ENCODE assay signal across 8 cellular contexts in the genomic region with DNA sequence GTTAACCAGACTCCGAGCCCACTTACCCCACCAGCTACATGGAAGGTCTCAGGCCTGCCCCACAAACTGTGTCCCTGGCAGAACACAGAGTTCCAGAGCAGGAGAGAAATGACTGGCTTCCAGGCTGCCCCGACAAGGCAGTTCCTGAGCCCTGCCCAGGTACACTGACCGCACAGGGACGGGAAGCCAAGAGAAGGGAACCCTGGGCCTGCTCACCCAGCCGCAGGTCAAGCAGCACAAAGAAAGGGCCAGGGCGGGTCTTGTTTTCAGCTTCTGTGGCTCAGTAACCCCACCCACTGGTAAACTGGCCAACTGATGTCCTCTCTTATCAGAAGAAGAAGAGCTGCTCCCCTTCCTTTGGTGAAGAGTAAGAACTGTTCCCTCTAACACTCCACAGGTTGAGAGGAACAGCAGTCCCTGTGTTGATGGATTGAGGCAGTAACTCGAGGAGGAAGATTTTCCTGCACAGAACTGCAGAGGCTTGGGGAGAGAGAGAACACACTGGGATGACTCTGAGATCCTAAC.
DNase-seq lines count a peak whose midpoint lies in the region; ATAC-seq and TF ChIP-seq lines count a peak whose summit lies in the region.

No MANE protein-coding gene starts in this region.

- H3K4me3 ChIP-seq in fibroblast of mammary gland (ENCODE audit: control insufficient read depth, low read depth, low read length), result no peak overlapping the region

- peaks cover 2% of the 10 kb centered on the region; the same call in 1 of the 2 replicates for H3K27me3 Mint-ChIP-seq in HFFc6 (ENCODE audit: insufficient read depth)
- peaks cover 3% of the 10 kb centered on the region for H3K27me3 Mint-ChIP-seq in endothelial cell (ENCODE audit: unreplicated experiment)

- in situ Hi-C loops in SK-MEL-5 (cut with HindIII; ENCODE audit: low pct_unique_long_range_greater_than_20kb, low sequenced_read_pairs), result no loop called here

- POLR2A ChIA-PET in HEK293T (lab: Yijun Ruan, JAX), result no interaction called here

- peaks cover 16% of the 10 kb centered on the region; the same call in 1 of the 2 replicates for H3K36me3 Mint-ChIP-seq in HFFc6 (ENCODE audit: low read depth)
- peaks cover 3% of the 10 kb centered on the region for H3K36me3 Mint-ChIP-seq in endothelial cell (ENCODE audit: low read depth, unreplicated experiment)

- no peaks in the 10 kb centered on the region for H3K9me3 Mint-ChIP-seq in HFFc6
- no peaks in the 10 kb centered on the region for H3K9me3 Mint-ChIP-seq in endothelial cell (ENCODE audit: unreplicated experiment)

- peak; percentile 33 for ATAC-seq in GM18498 (IDR thresholded peaks at IDR 0.05; ENCODE audit: unreplicated experiment)

- H3K4me1 Mint-ChIP-seq in HFFc6 (ENCODE audit: low read depth) (peaks cover 28% of the 10 kb centered on the region), endothelial cell (ENCODE audit: unreplicated experiment) (peaks cover 22% of the 10 kb centered on the region)

- no peak; the same call in 1 of the 2 replicates for TF ChIP-seq CTCF in HFFc6 (IDR thresholded peaks at IDR 0.05)
- TF ChIP-seq CTCF in fibroblast of mammary gland (conservative IDR thresholded peaks at IDR 0.05; ENCODE audit: control insufficient read depth, insufficient read depth, low read depth, low read length), result peak; percentile 2
- TF ChIP-seq CTCF in endothelial cell (IDR thresholded peaks at IDR 0.05; ENCODE audit: unreplicated experiment), result no peak

- DNase-seq in HFFc6 (peak; percentile 8), SK-MEL-5 (ENCODE audit: low read depth, low spot score) (peak; percentile 44), fibroblast of mammary gland (ENCODE audit: low read depth) (peak; percentile 33), putamen (ENCODE audit: low spot score) (peak; percentile 67), endothelial cell (ENCODE audit: low spot score) (no peak), HEK293T (ENCODE audit: extremely low spot score) (no peak), cerebellum (ENCODE audit: low spot score) (no peak)

- H3K4me3 Mint-ChIP-seq in HFFc6 (no peak overlapping the region), endothelial cell (ENCODE audit: unreplicated experiment) (no peak overlapping the region)

- peak overlapping the region; percentile 20 for H3K27ac Mint-ChIP-seq in HFFc6
- no peak overlapping the region for H3K27ac Mint-ChIP-seq in endothelial cell (ENCODE audit: unreplicated experiment)

- CTCF ChIA-PET in HEK293T (lab: Yijun Ruan, JAX), result interaction anchor here (0.7 kb wide), 1 partner anchor 197 kb away, joined by 3 read pairs; no protein-coding TSS in a partner anchor

TF ChIP-seq in HEK293T, 16 proteins besides CTCF, POLR2A, EP300 and RAD21:
- TF ChIP-seq FOXM1 (IDR thresholded peaks at IDR 0.05; ENCODE audit: borderline replicate concordance), result no peak

Comparison
In these comparisons a context has a peak if more than half of its experiments do, and no peak if none do; other contexts are left out.
1. DNase-seq: peak in HFFc6 (single experiment), SK-MEL-5 (single experiment), fibroblast of mammary gland (single experiment) and putamen (single experiment); none in endothelial cell (single experiment), HEK293T (single experiment) and cerebellum (single experiment).